Comparison of ENCODE assay signal across 8 cellular contexts in the genomic region with DNA sequence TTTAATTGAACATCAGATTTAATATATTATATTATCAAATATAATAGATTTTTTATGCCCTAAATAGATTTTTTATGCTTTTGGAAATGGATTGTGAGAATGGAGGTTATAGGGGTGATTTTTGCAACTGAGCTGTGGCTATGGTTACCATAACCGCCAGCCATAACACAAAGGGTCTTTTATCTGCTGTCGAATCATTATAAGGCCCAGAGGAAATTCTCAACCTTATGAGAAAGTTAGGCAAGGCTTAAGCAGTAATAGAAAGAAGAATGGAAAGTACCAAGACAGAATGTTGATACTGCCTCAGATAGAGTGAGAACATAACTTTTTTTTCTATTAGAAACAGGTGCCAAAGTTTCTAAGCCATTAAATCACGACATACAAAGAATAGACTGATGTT. TPM values are rescaled to one million over a fixed set of nuclear protein-coding genes. Genes with fewer than 3 reads are reported as not detected.
"Had no signal": no experiment of that assay in that cellular context is flagged by ENCODE, and none has a peak within 500 bp of the region (broad histone marks: within the 10 kb centered on the region; RNA-seq: fewer than 3 reads in every experiment).

No MANE protein-coding gene starts in this region.

- H3K4me3 ChIP-seq: K562 had no signal

- H3K27ac ChIP-seq: HL-60 had no signal

- DNase-seq: IMR-90, KBM-7 had no signal

RNA-seq across cellular contexts. Expression of gene CXCL6, which starts 26.3 kb away (rescaled TPM):
- total RNA-seq: HepG2, HT1080, IMR-90, K562 had no signal
- polyA plus RNA-seq: HepG2, IgD-negative memory B cell, IMR-90, K562 had no signal

RNA-seq across cellular contexts. Expression of gene PF4V1, which starts 42.9 kb away (rescaled TPM):
- total RNA-seq: HepG2, HT-29, HT1080, IMR-90, K562 had no signal
- polyA plus RNA-seq: HepG2, IgD-negative memory B cell, IMR-90, K562 had no signal

RNA-seq across cellular contexts. Expression of gene CXCL1, which starts 59.0 kb away (rescaled TPM):
- total RNA-seq: HT1080, IMR-90 had no signal
- polyA plus RNA-seq: HepG2, IgD-negative memory B cell had no signal
